In genomic region chr9:31236344-31236743, GRCh38 we compare ENCODE assay signal across 19 cellular contexts.
DNase-seq lines count a peak whose midpoint lies in the region; ATAC-seq, FAIRE-seq and TF ChIP-seq lines count a peak whose summit lies in the region.
"Had no signal": no experiment of that assay in that cellular context is flagged by ENCODE, and none has a peak within 500 bp of the region (broad histone marks: within the 10 kb centered on the region; RNA-seq: fewer than 3 reads in every experiment).

No MANE protein-coding gene starts in this region.

- H3K27ac Mint-ChIP-seq in activated T-helper 17 cell treated with anti-CD3 and anti-CD28 coated beads, Interleukin-2, amount 50 U/mL, for 72 hours: no peak overlapping the region
- H3K27ac Mint-ChIP-seq: B cell; CD4-positive, alpha-beta T cell; HFFc6 had no signal

- H2AFZ ChIP-seq in SK-N-SH (ENCODE audit: low read depth) (no peak overlapping the region), neuron (ENCODE audit: low read depth, low read length) (peak overlapping the region; percentile 10)

- H3K27me3 ChIP-seq in SK-N-SH (ENCODE audit: insufficient read depth) (no peaks in the 10 kb centered on the region), neuron (ENCODE audit: insufficient read depth, low read length) (no peaks in the 10 kb centered on the region), small intestine (ENCODE audit: control insufficient read depth in 2 of 2, insufficient read depth in 2 of 2, low read length in 2 of 2) (no peaks in the 10 kb centered on the region)

- POLR2A ChIA-PET in SK-N-SH (lab: Yijun Ruan, JAX): no interaction called here

- H3K4me2 ChIP-seq in SK-N-SH: no peak overlapping the region

- H3K9me2 ChIP-seq in SK-N-SH: no peaks in the 10 kb centered on the region

- no peak for FAIRE-seq in H54 (lab: Jason Lieb, UNC)
- FAIRE-seq in small intestine (lab: Jason Lieb, UNC): no peak
- FAIRE-seq: GM12891, GM19239, H1 had no signal

- ATAC-seq in SK-N-SH treated with all-trans-retinoic acid at 6 μM for 48 hours (no peak), GM19351 (IDR thresholded peaks at IDR 0.05; ENCODE audit: unreplicated experiment) (peak; percentile 44), GM18909 (IDR thresholded peaks at IDR 0.05; ENCODE audit: poor library complexity, unreplicated experiment) (no peak)
- ATAC-seq in activated T-helper 17 cell treated with anti-CD3 and anti-CD28 coated beads, Interleukin-2, amount 50 U/mL, for 72 hours (replicated peaks): peak; percentile 43

- H3K4me3 Mint-ChIP-seq in activated T-helper 17 cell treated with anti-CD3 and anti-CD28 coated beads, Interleukin-2, amount 50 U/mL, for 72 hours: no peak overlapping the region
- H3K4me3 Mint-ChIP-seq: B cell; CD4-positive, alpha-beta T cell; HFFc6 had no signal

- no peaks in the 10 kb centered on the region for H4K20me1 ChIP-seq in SK-N-SH (ENCODE audit: insufficient read depth)

- H3K9ac ChIP-seq in SK-N-SH: no peak overlapping the region

- no peak for TF ChIP-seq EP300 in SK-N-SH (IDR thresholded peaks at IDR 0.05; ENCODE audit: borderline replicate concordance in 1 of 2, low read depth in 1 of 2, low read length in 1 of 2)

- CTCF ChIA-PET in SK-N-SH (lab: Yijun Ruan, JAX): no interaction called here

- DNase-seq in SK-N-SH (no peak), H54 (ENCODE audit: insufficient read length, low spot score) (no peak), small intestine (no peak)
- DNase-seq: C1 segment of cervical spinal cord; Calu3; CD4-positive, alpha-beta T cell; DMS79; HCEC 1CT; HFFc6 had no signal

- TF ChIP-seq RAD21 in SK-N-SH (IDR thresholded peaks at IDR 0.05; ENCODE audit: low read length): no peak

- no peaks in the 10 kb centered on the region for H3K79me2 ChIP-seq in SK-N-SH (ENCODE audit: insufficient read depth)

- no peak for TF ChIP-seq CTCF in SK-N-SH (IDR thresholded peaks at IDR 0.05)

- H3K9me3 ChIP-seq in SK-N-SH (no peaks in the 10 kb centered on the region), neuron (ENCODE audit: low read length) (no peaks in the 10 kb centered on the region), small intestine (ENCODE audit: control insufficient read depth, low read depth) (no peaks in the 10 kb centered on the region)

- no peaks in the 10 kb centered on the region for H3K9me3 Mint-ChIP-seq in activated T-helper 17 cell treated with anti-CD3 and anti-CD28 coated beads, Interleukin-2, amount 50 U/mL, for 72 hours
- H3K9me3 Mint-ChIP-seq: CD4-positive, alpha-beta T cell had no signal

- H3K4me3 ChIP-seq in SK-N-SH (ENCODE audit: low read depth in 2 of 2, low read length in 1 of 2) (no peak overlapping the region), neuron (ENCODE audit: low read length) (no peak overlapping the region), small intestine (ENCODE audit: low read depth in 1 of 2, low read length in 2 of 2) (no peak overlapping the region)

- H3K4me1 Mint-ChIP-seq in activated T-helper 17 cell treated with anti-CD3 and anti-CD28 coated beads, Interleukin-2, amount 50 U/mL, for 72 hours: peaks cover 4% of the 10 kb centered on the region
- H3K4me1 Mint-ChIP-seq: B cell had no signal

- H3K4me1 ChIP-seq in SK-N-SH (ENCODE audit: control insufficient read depth in 1 of 2, insufficient read depth in 2 of 2, low read depth in 1 of 2, low read length in 1 of 2) (peaks cover 0 to 2% of the 10 kb centered on the region in 2 experiments; a peak in 1 of 4 replicates), neuron (ENCODE audit: insufficient read depth, low read length) (no peaks in the 10 kb centered on the region), small intestine (ENCODE audit: control insufficient read depth in 2 of 2, insufficient read depth in 1 of 2, low read depth in 1 of 2, low read length in 1 of 2) (no peaks in the 10 kb centered on the region)

- H3K36me3 ChIP-seq in SK-N-SH (replicated peaks in 1 of 2; ENCODE audit: control insufficient read depth in 1 of 2, insufficient read depth in 2 of 2, low read length in 1 of 2): no peaks in the 10 kb centered on the region
- H3K36me3 ChIP-seq in neuron (ENCODE audit: insufficient read depth, low read length): no peaks in the 10 kb centered on the region
- no peaks in the 10 kb centered on the region for H3K36me3 ChIP-seq in small intestine (ENCODE audit: control insufficient read depth in 2 of 2, insufficient read depth in 2 of 2, low read length in 2 of 2)

- no peaks in the 10 kb centered on the region for H3F3A ChIP-seq in SK-N-SH (replicated peaks; ENCODE audit: insufficient read depth)

- TF ChIP-seq POLR2A in H54 (IDR thresholded peaks at IDR 0.05; ENCODE audit: low read depth, low read length): no peak

- 4% methylated on average over 2 of the region's 2 CpGs for WGBS in SK-N-SH (ENCODE audit: low lambda C conversion rate)
- 6 to 38% (median 14%) methylated on average over 2 of the region's 2 CpGs for WGBS in small intestine, 3 donors

- no peaks in the 10 kb centered on the region for H3K36me3 Mint-ChIP-seq in activated T-helper 17 cell treated with anti-CD3 and anti-CD28 coated beads, Interleukin-2, amount 50 U/mL, for 72 hours (ENCODE audit: low read depth)

- no peaks in the 10 kb centered on the region for H3K27me3 Mint-ChIP-seq in activated T-helper 17 cell treated with anti-CD3 and anti-CD28 coated beads, Interleukin-2, amount 50 U/mL, for 72 hours
- H3K27me3 Mint-ChIP-seq: B cell; CD4-positive, alpha-beta T cell had no signal

- H3K27ac ChIP-seq in SK-N-SH (ENCODE audit: low read depth in 2 of 2, low read length in 1 of 2): no peak overlapping the region
- no peak overlapping the region for H3K27ac ChIP-seq in small intestine (ENCODE audit: low read depth in 1 of 2, low read length in 1 of 2)
- H3K27ac ChIP-seq: 22Rv1 had no signal

TF ChIP-seq in SK-N-SH treated with all-trans-retinoic acid at 6 μM for 48 hours, 23 proteins besides CTCF, POLR2A, EP300 and RAD21 (continues in another document):
- TF ChIP-seq POU6F1 (CRISPR knock-in tag; IDR thresholded peaks at IDR 0.05; ENCODE audit: borderline replicate concordance, low read depth) (no peak), ZC3H10 (CRISPR knock-in tag; IDR thresholded peaks at IDR 0.05) (no peak), ZNF8 (CRISPR knock-in tag; IDR thresholded peaks at IDR 0.05) (no peak), TCF4 (CRISPR knock-in tag; IDR thresholded peaks at IDR 0.05; ENCODE audit: borderline replicate concordance) (0 out of 2 replicates have a peak, but pooled peaks have one; percentile 5), PPARA (CRISPR knock-in tag; IDR thresholded peaks at IDR 0.05; ENCODE audit: borderline replicate concordance) (no peak)

TF ChIP-seq in SK-N-SH, 30 proteins besides CTCF, POLR2A, EP300 and RAD21:
- TF ChIP-seq FOXJ3 (CRISPR knock-in tag; IDR thresholded peaks at IDR 0.05): no peak
- no peak for TF ChIP-seq REST (IDR thresholded peaks at IDR 0.05; ENCODE audit: low read depth, low read length)
- TF ChIP-seq JUND (IDR thresholded peaks at IDR 0.05): no peak
- no peak for TF ChIP-seq NRF1 (IDR thresholded peaks at IDR 0.05; ENCODE audit: low read depth, low read length)
- TF ChIP-seq EZH2phosphoT487 (IDR thresholded peaks at IDR 0.05; ENCODE audit: borderline replicate concordance, low read depth): no peak
- TF ChIP-seq MXI1 (IDR thresholded peaks at IDR 0.05; ENCODE audit: low read depth, low read length): no peak
- no peak for TF ChIP-seq IRF3 (IDR thresholded peaks at IDR 0.05; ENCODE audit: low read depth, low read length)
- no peak for TF ChIP-seq SMC3 (IDR thresholded peaks at IDR 0.05; ENCODE audit: low read depth, low read length)
- TF ChIP-seq RFX5 (IDR thresholded peaks at IDR 0.05; ENCODE audit: low read length): no peak
- TF ChIP-seq GATA2 (CRISPR knock-in tag; IDR thresholded peaks at IDR 0.05): no peak
- TF ChIP-seq TAF1 (IDR thresholded peaks at IDR 0.05; ENCODE audit: borderline replicate concordance, low read depth, low read length): no peak
- no peak for TF ChIP-seq GABPA (IDR thresholded peaks at IDR 0.05; ENCODE audit: low read depth)

Comparison
In these comparisons a context has a peak if more than half of its experiments do, and no peak if none do; other contexts are left out.
1. ATAC-seq: peak in GM19351 (single experiment) and activated T-helper 17 cell treated with anti-CD3 and anti-CD28 coated beads, Interleukin-2, amount 50 U/mL, for 72 hours (single experiment); none in SK-N-SH treated with all-trans-retinoic acid at 6 μM for 48 hours (single experiment) and GM18909 (single experiment).